ENCODE assay signal across 11 cellular contexts in the genomic region with DNA sequence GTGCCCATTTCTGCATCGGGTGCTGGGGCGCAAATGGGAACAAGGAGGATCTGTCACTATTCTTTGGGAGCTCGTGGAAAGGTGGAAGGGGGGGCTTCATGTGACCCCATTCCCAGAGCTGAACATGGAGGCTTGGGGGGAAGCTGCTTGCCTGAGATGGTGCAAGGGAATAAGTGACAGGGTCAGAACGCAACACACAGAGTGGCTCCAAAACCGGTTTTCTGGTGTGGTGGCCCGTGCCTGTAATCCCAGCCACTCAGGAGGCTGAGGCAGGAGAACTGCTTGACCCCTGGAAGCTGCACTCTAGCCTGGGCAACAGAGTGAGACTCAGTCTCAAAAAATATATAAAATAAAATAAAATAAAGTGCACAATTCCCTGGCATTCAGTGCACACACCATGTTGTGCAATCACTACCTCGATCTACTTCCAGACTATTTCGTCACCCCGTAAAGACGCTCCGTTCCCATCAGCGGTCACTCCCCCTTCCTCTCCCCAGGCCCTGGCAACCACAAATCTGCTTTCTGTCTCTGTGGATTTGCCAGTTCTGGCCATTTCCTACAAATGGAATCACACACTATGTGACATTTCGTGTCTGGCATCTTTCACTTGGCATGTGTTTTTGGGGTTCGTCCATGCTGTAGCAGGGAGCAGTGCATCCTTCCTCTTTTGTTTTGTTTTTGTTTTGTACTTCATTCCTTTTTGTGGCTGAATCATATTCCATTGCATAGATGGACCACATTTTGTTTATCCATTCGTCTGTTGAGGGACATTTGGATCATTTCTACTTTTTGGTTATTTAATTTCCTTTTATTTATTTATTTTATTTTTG. TPM values are rescaled to one million over a fixed set of nuclear protein-coding genes. Genes with fewer than 3 reads are reported as not detected.
DNase-seq lines count a peak whose midpoint lies in the region; ATAC-seq, FAIRE-seq and TF ChIP-seq lines count a peak whose summit lies in the region.
"Had no signal": no experiment of that assay in that cellular context is flagged by ENCODE, and none has a peak within 500 bp of the region (broad histone marks: within the 10 kb centered on the region; RNA-seq: fewer than 3 reads in every experiment).

No MANE protein-coding gene starts in this region.

- intact Hi-C loops in aorta (cut with DNase I): no loop called here

- H3K4me1 ChIP-seq in aorta (ENCODE audit: control insufficient read depth in 1 of 2, insufficient read depth in 2 of 2, low read length in 2 of 2): peaks cover 0 to 2% of the 10 kb centered on the region in 2 donors
- H3K4me1 ChIP-seq: BLaER1 had no signal

- H3K36me3 Mint-ChIP-seq in stimulated activated naive CD8-positive, alpha-beta T cell treated with anti-CD3 and anti-CD28 coated beads, Interleukin-15, Interleukin-2, amounts not matched to agents 100 ng/mL and 50 ng/mL, for 24 hours (ENCODE audit: low read depth): no peaks in the 10 kb centered on the region

- H3K9me3 Mint-ChIP-seq in stimulated activated naive CD8-positive, alpha-beta T cell treated with anti-CD3 and anti-CD28 coated beads, Interleukin-15, Interleukin-2, amounts not matched to agents 100 ng/mL and 50 ng/mL, for 24 hours: no peaks in the 10 kb centered on the region
- no peaks in the 10 kb centered on the region for H3K9me3 Mint-ChIP-seq in stimulated activated naive CD8-positive, alpha-beta T cell treated with anti-CD3 and anti-CD28 coated beads, Interleukin-15, amount 100 ng/mL, for 72 hours

- 30 to 33% methylated on average over 15 of the region's 15 CpGs for WGBS in aorta, 2 donors

- H3K27ac ChIP-seq in aorta (ENCODE audit: low read depth in 1 of 2, low read length in 2 of 2): peak overlapping the region in 1 of 2 donors; percentile 37
- H3K27ac ChIP-seq: BLaER1 had no signal

- TF ChIP-seq CTCF in bronchial epithelial cell (IDR thresholded peaks at IDR 0.05; ENCODE audit: insufficient read depth, low read length, severe bottlenecking): no peak

- no peaks in the 10 kb centered on the region for H3K9me3 ChIP-seq in aorta (ENCODE audit: control insufficient read depth, low read length)
- H3K9me3 ChIP-seq: BLaER1 had no signal

- H3K4me1 Mint-ChIP-seq in stimulated activated naive CD8-positive, alpha-beta T cell treated with anti-CD3 and anti-CD28 coated beads, Interleukin-15, Interleukin-2, amounts not matched to agents 100 ng/mL and 50 ng/mL, for 24 hours (ENCODE audit: low read depth): no peaks in the 10 kb centered on the region
- H3K4me1 Mint-ChIP-seq in stimulated activated naive CD8-positive, alpha-beta T cell treated with anti-CD3 and anti-CD28 coated beads, Interleukin-15, amount 100 ng/mL, for 72 hours: no peaks in the 10 kb centered on the region

- peaks cover 8% of the 10 kb centered on the region for H3K27me3 Mint-ChIP-seq in stimulated activated naive CD8-positive, alpha-beta T cell treated with anti-CD3 and anti-CD28 coated beads, Interleukin-15, Interleukin-2, amounts not matched to agents 100 ng/mL and 50 ng/mL, for 24 hours
- peaks cover 24% of the 10 kb centered on the region for H3K27me3 Mint-ChIP-seq in stimulated activated naive CD8-positive, alpha-beta T cell treated with anti-CD3 and anti-CD28 coated beads, Interleukin-15, amount 100 ng/mL, for 72 hours

- FAIRE-seq in bronchial epithelial cell (lab: Jason Lieb, UNC): no peak

- no peak overlapping the region for H3K4me3 Mint-ChIP-seq in stimulated activated naive CD8-positive, alpha-beta T cell treated with anti-CD3 and anti-CD28 coated beads, Interleukin-15, Interleukin-2, amounts not matched to agents 100 ng/mL and 50 ng/mL, for 24 hours
- no peak overlapping the region for H3K4me3 Mint-ChIP-seq in stimulated activated naive CD8-positive, alpha-beta T cell treated with anti-CD3 and anti-CD28 coated beads, Interleukin-15, amount 100 ng/mL, for 72 hours

- H3K27ac Mint-ChIP-seq in stimulated activated naive CD8-positive, alpha-beta T cell treated with anti-CD3 and anti-CD28 coated beads, Interleukin-15, Interleukin-2, amounts not matched to agents 100 ng/mL and 50 ng/mL, for 24 hours: peak overlapping the region; percentile 4
- peak overlapping the region in 1 of 2 donors; percentile 89 for H3K27ac Mint-ChIP-seq in stimulated activated naive CD8-positive, alpha-beta T cell treated with anti-CD3 and anti-CD28 coated beads, Interleukin-15, amount 100 ng/mL, for 72 hours

- no peak overlapping the region for H3K4me3 ChIP-seq in bronchial epithelial cell (ENCODE audit: low read depth, low read length)
- H3K4me3 ChIP-seq in aorta (ENCODE audit: low read length in 2 of 2): no peak overlapping the region
- H3K4me3 ChIP-seq: BLaER1, skin epidermis had no signal

- no peak for DNase-seq in stimulated activated naive CD8-positive, alpha-beta T cell treated with anti-CD3 and anti-CD28 coated beads, Interleukin-15, amount 100 ng/mL, for 72 hours
- DNase-seq in bronchial epithelial cell (ENCODE audit: low read depth) (peak; percentile 45), medulla oblongata (ENCODE audit: extremely low spot score) (peak; percentile 36), aorta (peak; percentile 81 to 83)
- DNase-seq: activated CD8-positive, alpha-beta memory T cell treated with anti-CD3 and anti-CD28 coated beads for 24 hours had no signal

- H3K36me3 ChIP-seq in bronchial epithelial cell (ENCODE audit: control insufficient read depth, insufficient read depth, low read length): no peaks in the 10 kb centered on the region
- no peaks in the 10 kb centered on the region for H3K36me3 ChIP-seq in aorta (ENCODE audit: control insufficient read depth in 1 of 2, insufficient read depth in 2 of 2, low read length in 1 of 2)
- H3K36me3 ChIP-seq: BLaER1 had no signal

- no peak for ATAC-seq in stimulated activated naive CD8-positive, alpha-beta T cell treated with anti-CD3 and anti-CD28 coated beads, Interleukin-15, amount 100 ng/mL, for 72 hours
- ATAC-seq in aorta (ENCODE audit: low FRiP score): peak; percentile 85
- no peak for ATAC-seq in GM18502 (IDR thresholded peaks at IDR 0.05; ENCODE audit: poor library complexity, unreplicated experiment)
- no peak for ATAC-seq in GM18519 (IDR thresholded peaks at IDR 0.05; ENCODE audit: low FRiP score, unreplicated experiment)
- no peak for ATAC-seq in HG02973 (IDR thresholded peaks at IDR 0.05; ENCODE audit: unreplicated experiment)

- H3K27me3 ChIP-seq in bronchial epithelial cell (ENCODE audit: control insufficient read depth, insufficient read depth, low read length): no peaks in the 10 kb centered on the region
- H3K27me3 ChIP-seq in aorta (ENCODE audit: control insufficient read depth in 1 of 2, insufficient read depth in 2 of 2, low read length in 1 of 2): no peaks in the 10 kb centered on the region
- H3K27me3 ChIP-seq: BLaER1 had no signal

RNA-seq across cellular contexts. Expression of gene COMP, which starts 18.3 kb away (rescaled TPM):
- not detected in 2 replicates for total RNA-seq in bronchial epithelial cell
- 100 to 1,000 TPM in 1 of 2 donors, 10 to 100 TPM in 1; 15.8 to 142 TPM for total RNA-seq in aorta
- 10 to 100 TPM in 1 of 2 donors, 1 to 10 TPM in 1; 9.8 to 14.4 TPM for polyA plus RNA-seq in aorta

RNA-seq across cellular contexts. Expression of gene UPF1, which starts 22.4 kb away (rescaled TPM):
- 80.9 and 82.9 TPM in 2 replicates for total RNA-seq in bronchial epithelial cell
- 10 to 100 TPM; 53.7 to 75.6 TPM for total RNA-seq in aorta
- polyA plus RNA-seq in aorta: 10 to 100 TPM; 16.5 to 40.4 TPM

Comparison
In these comparisons a context has a peak if more than half of its experiments do, and no peak if none do; other contexts are left out.
1. DNase-seq: peak in bronchial epithelial cell (single experiment), medulla oblongata (single experiment) and aorta (2 of 2); none in stimulated activated naive CD8-positive, alpha-beta T cell treated with anti-CD3 and anti-CD28 coated beads, Interleukin-15, amount 100 ng/mL, for 72 hours (0 of 2).
2. RNA of gene COMP, which starts 18.3 kb away (total RNA-seq): 15.8 to 142 TPM in aorta; not detected in bronchial epithelial cell; every median in the first group is over 10 times any median in the second.